In the genomic region with DNA sequence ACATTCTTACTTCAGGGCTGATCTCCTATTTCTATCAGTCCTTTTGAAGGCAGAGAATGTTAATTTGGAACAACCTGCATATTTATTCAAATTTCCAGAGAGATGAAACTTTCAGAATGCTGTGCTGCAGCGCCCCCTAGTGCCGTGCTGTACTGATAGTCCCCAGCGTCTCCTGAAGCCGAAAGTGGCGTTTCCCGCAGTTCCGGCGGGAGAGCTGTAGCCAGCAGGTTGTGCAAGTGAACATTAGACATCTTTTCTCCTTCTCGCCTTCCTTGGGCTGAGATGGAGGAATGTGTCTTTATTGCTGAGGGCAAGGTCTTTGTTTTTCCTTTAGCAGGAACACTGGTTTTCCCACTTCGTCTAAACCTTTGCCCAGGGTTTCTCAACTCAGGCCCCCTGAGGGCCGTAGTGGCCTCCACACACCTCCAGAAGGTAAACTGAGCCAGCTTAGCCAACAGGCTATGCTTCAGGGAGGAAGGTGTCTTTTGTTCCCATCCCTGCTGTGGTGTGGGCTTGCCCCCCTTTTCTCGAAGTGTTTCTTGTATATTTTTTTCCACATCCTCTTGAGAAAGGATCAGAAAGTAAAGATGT, we compare ENCODE assay signal across 8 cellular contexts. TPM values are rescaled to one million over a fixed set of nuclear protein-coding genes. Genes with fewer than 3 reads are reported as not detected.
DNase-seq lines count a peak whose midpoint lies in the region; ATAC-seq, FAIRE-seq and TF ChIP-seq lines count a peak whose summit lies in the region.

No MANE protein-coding gene starts in this region.

- no peak for TF ChIP-seq POLR2A in HepG2 (IDR thresholded peaks at IDR 0.05; ENCODE audit: insufficient read depth in 1 of 2, low read depth in 2 of 2, low read length in 2 of 2)

- H3K27me3 ChIP-seq in HepG2 (ENCODE audit: control insufficient read depth in 1 of 2, insufficient read depth in 2 of 2, low read length in 2 of 2) = no peaks in the 10 kb centered on the region

- WGBS in HepG2 (ENCODE audit: low lambda C conversion rate) = 3% methylated on average over 12 of the region's 12 CpGs

- TF ChIP-seq CTCF in HepG2 (CRISPR knock-in tag; IDR thresholded peaks at IDR 0.05) = peak; percentile 97

- peak overlapping the region; percentile 45 for H3K27ac ChIP-seq in HepG2 (ENCODE audit: extremely low read length, insufficient read depth, low read length)

- CTCF ChIA-PET in HepG2 (lab: Yijun Ruan, JAX; ENCODE audit: low intra/inter-chr PET ratio, low total read pairs) = interaction anchor here (1.3 to 5.1 kb wide), 5 partner anchors 12 to 215 kb away, joined by 3 to 69 read pairs (median 10); no protein-coding TSS in a partner anchor

- peak; percentile 89 for TF ChIP-seq RAD21 in HepG2 (CRISPR knock-in tag; IDR thresholded peaks at IDR 0.05)

- in situ Hi-C loops in HepG2 (cut with HindIII; ENCODE audit: extremely low pct_ligation_motif_present, low pct_unique_long_range_greater_than_20kb) = loop anchor here (5.0 to 10.0 kb wide), 3 partner anchors 54 to 211 kb away; no protein-coding TSS in a partner anchor

- H3K79me2 ChIP-seq in HepG2 (ENCODE audit: insufficient read depth, low read length) = peaks cover 97% of the 10 kb centered on the region

- TF ChIP-seq EP300 in HepG2 (IDR thresholded peaks at IDR 0.05; ENCODE audit: low read depth in 2 of 2, low read length in 2 of 2) = no peak
- no peak for TF ChIP-seq EP300 in HepG2 (CRISPR knock-in tag; IDR thresholded peaks at IDR 0.05; ENCODE audit: borderline replicate concordance)

- FAIRE-seq in HepG2 (lab: Jason Lieb, UNC) = peak; percentile 40

- no peaks in the 10 kb centered on the region for H3K9me3 ChIP-seq in HepG2 (ENCODE audit: low read length)

- peaks cover 93% of the 10 kb centered on the region for H3K4me1 ChIP-seq in HepG2 (ENCODE audit: insufficient read depth, low read length)

- peak overlapping the region; percentile 37 to 69 (median 46) for H3K4me3 ChIP-seq in HepG2 (replicated peaks in 1 of 3; ENCODE audit: insufficient read depth in 1 of 3, low read depth in 2 of 3, low read length in 3 of 3)

- POLR2A ChIA-PET in HepG2 (lab: Yijun Ruan, JAX) = interaction anchor here (1.0 to 2.8 kb wide), 8 partner anchors 14 to 54 kb away, joined by 3 to 9 read pairs (median 4); no protein-coding TSS in a partner anchor

- ATAC-seq in HG02678 (IDR thresholded peaks at IDR 0.05; ENCODE audit: unreplicated experiment) (peak; percentile 36), HepG2 (peak; percentile 91), HG02852 (IDR thresholded peaks at IDR 0.05; ENCODE audit: unreplicated experiment) (no peak)

- peaks cover 94% of the 10 kb centered on the region for H4K20me1 ChIP-seq in HepG2 (ENCODE audit: insufficient read depth, low read length)

- H2AFZ ChIP-seq in HepG2 (ENCODE audit: low read length) = no peak overlapping the region

- H3K9ac ChIP-seq in HepG2 (ENCODE audit: insufficient read depth, low read depth, low read length) = peak overlapping the region; percentile 50; the same call in 1 of the 2 replicates

- intact Hi-C loops in HepG2 (cut with micrococcal nuclease; ENCODE audit: unreplicated experiment) = loop anchor here (1.0 to 5.0 kb wide), 3 partner anchors 54 to 214 kb away; no protein-coding TSS in a partner anchor

- no TSS peak for BruUV-seq in HepG2 (replicated peaks; lab: Mats Ljungman, UMichigan)

- peaks cover 0 to 5% of the 10 kb centered on the region in 2 experiments; a peak in 1 of 5 replicates for H3K36me3 ChIP-seq in HepG2 (replicated peaks in 1 of 2; ENCODE audit: control insufficient read depth in 1 of 2, insufficient read depth in 2 of 2, low read length in 2 of 2)

- DNase-seq in DMS53 treated with DMSO at 0.1 percent for 48 hours (lab: John Stamatoyannopoulos, UW; ENCODE audit: unreplicated experiment) (peak; percentile 43), NCI-H526 (lab: John Stamatoyannopoulos, UW) (peak; percentile 81 to 90), dermis blood vessel endothelial cell (peak; percentile 90), HepG2 (ENCODE audit: low spot score) (peak; percentile 70)
- peak; percentile 64 to 74 for DNase-seq in activated CD4-positive, alpha-beta T cell treated with anti-CD3 and anti-CD28 coated beads, Interleukin-2, amount 50 U/mL, for 24 hours (ENCODE audit: low read depth in 1 of 2, low spot score in 1 of 2)
- DNase-seq in stimulated activated CD4-positive, alpha-beta T cell treated with anti-CD3 and anti-CD28 coated beads, Interleukin-2, amount 100 ng/mL, for 4 hours (ENCODE audit: low read depth) = peak; percentile 66

- H3K4me2 ChIP-seq in HepG2 (ENCODE audit: low read depth, low read length) = peak overlapping the region; percentile 92

TF ChIP-seq in HepG2, 621 proteins besides CTCF, POLR2A, EP300 and RAD21 (continues in another document):
- TF ChIP-seq ZNF713 (CRISPR knock-in tag; IDR thresholded peaks at IDR 0.05) (peak; percentile 23; the same call in 1 of the 2 replicates), ZNF232 (CRISPR knock-in tag; IDR thresholded peaks at IDR 0.05; ENCODE audit: borderline replicate concordance) (0 out of 2 replicates have a peak, but pooled peaks have one; percentile 53), NR3C1 (CRISPR knock-in tag; IDR thresholded peaks at IDR 0.05) (no peak), CAMTA2 (CRISPR knock-in tag; IDR thresholded peaks at IDR 0.05; ENCODE audit: borderline replicate concordance) (no peak), DR1 (CRISPR knock-in tag; IDR thresholded peaks at IDR 0.05) (no peak)
- TF ChIP-seq, protein P1, sequence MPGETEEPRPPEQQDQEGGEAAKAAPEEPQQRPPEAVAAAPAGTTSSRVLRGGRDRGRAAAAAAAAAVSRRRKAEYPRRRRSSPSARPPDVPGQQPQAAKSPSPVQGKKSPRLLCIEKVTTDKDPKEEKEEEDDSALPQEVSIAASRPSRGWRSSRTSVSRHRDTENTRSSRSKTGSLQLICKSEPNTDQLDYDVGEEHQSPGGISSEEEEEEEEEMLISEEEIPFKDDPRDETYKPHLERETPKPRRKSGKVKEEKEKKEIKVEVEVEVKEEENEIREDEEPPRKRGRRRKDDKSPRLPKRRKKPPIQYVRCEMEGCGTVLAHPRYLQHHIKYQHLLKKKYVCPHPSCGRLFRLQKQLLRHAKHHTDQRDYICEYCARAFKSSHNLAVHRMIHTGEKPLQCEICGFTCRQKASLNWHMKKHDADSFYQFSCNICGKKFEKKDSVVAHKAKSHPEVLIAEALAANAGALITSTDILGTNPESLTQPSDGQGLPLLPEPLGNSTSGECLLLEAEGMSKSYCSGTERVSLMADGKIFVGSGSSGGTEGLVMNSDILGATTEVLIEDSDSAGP (CRISPR knock-in tag; IDR thresholded peaks at IDR 0.05; ENCODE audit: borderline replicate concordance) = peak; percentile 42; the same call in 1 of the 2 replicates

RNA-seq across cellular contexts. Expression of a gene that starts 26.4 kb away (rescaled TPM):
- total RNA-seq in dermis blood vessel endothelial cell = 32.7 and 70.7 TPM in 2 replicates
- total RNA-seq in HepG2 (2016; rRNA removed; fragmentation: Illumina TruSeq; extraction: Trizol) = 79.1 and 97.6 TPM in 2 replicates
- 57.5 and 62.5 TPM in 2 replicates for total RNA-seq in HepG2 (2016; cell fraction: cytosol; rRNA removed; fragmentation: Illumina TruSeq; extraction: Trizol; ENCODE audit: low read depth)
- total RNA-seq in HepG2 (2016; cell fraction: insoluble cytoplasmic fraction; rRNA removed; fragmentation: Illumina TruSeq; extraction: Trizol) = 76.4 and 87.1 TPM in 2 replicates
- 73.6 and 81.2 TPM in 2 replicates for total RNA-seq in HepG2 (2016; cell fraction: membrane; rRNA removed; fragmentation: Illumina TruSeq; extraction: Trizol)
- total RNA-seq in HepG2 (2016; cell fraction: nucleus; rRNA removed; fragmentation: Illumina TruSeq; extraction: Trizol) = 78.0 and 88.2 TPM in 2 replicates
- polyA plus RNA-seq in HepG2 (2011; rRNA removed) = 114 and 122 TPM in 2 replicates
- polyA plus RNA-seq in HepG2 (2011; cell fraction: cytosol; rRNA removed) = 68.7 and 92.2 TPM in 2 replicates
- polyA plus RNA-seq in HepG2 (2011; cell fraction: nucleus; rRNA removed) = 127 and 143 TPM in 2 replicates
- polyA plus RNA-seq in HepG2 (2012) = 65.1 and 93.3 TPM in 2 replicates
- polyA plus RNA-seq in HepG2 (2016; cell fraction: cytosol; fragmentation: Illumina TruSeq; extraction: Trizol; ENCODE audit: low read depth) = 17.7 and 17.8 TPM in 2 replicates
- 102 and 128 TPM in 2 replicates for polyA plus RNA-seq in HepG2 (2016; cell fraction: insoluble cytoplasmic fraction; fragmentation: Illumina TruSeq; extraction: Trizol; ENCODE audit: low read depth)
- polyA plus RNA-seq in HepG2 (2016; cell fraction: membrane; fragmentation: Illumina TruSeq; extraction: Trizol; ENCODE audit: low read depth) = 41.4 and 44.1 TPM in 2 replicates
- 118 and 120 TPM in 2 replicates for polyA plus RNA-seq in HepG2 (2016; cell fraction: nucleus; fragmentation: Illumina TruSeq; extraction: Trizol; ENCODE audit: insufficient read depth, low read depth)
- polyA minus RNA-seq in HepG2 (2011; rRNA and poly(A)+ RNA removed; ENCODE audit: low replicate concordance) = 349 and 427 TPM in 2 replicates
- polyA minus RNA-seq in HepG2 (2011; cell fraction: cytosol; rRNA and poly(A)+ RNA removed) = 64.3 and 66.8 TPM in 2 replicates
- polyA minus RNA-seq in HepG2 (2011; cell fraction: nucleus; rRNA and poly(A)+ RNA removed) = 118 TPM in 2 replicates
